1 cellular context compared by ENCODE assay signal in the genomic region with DNA sequence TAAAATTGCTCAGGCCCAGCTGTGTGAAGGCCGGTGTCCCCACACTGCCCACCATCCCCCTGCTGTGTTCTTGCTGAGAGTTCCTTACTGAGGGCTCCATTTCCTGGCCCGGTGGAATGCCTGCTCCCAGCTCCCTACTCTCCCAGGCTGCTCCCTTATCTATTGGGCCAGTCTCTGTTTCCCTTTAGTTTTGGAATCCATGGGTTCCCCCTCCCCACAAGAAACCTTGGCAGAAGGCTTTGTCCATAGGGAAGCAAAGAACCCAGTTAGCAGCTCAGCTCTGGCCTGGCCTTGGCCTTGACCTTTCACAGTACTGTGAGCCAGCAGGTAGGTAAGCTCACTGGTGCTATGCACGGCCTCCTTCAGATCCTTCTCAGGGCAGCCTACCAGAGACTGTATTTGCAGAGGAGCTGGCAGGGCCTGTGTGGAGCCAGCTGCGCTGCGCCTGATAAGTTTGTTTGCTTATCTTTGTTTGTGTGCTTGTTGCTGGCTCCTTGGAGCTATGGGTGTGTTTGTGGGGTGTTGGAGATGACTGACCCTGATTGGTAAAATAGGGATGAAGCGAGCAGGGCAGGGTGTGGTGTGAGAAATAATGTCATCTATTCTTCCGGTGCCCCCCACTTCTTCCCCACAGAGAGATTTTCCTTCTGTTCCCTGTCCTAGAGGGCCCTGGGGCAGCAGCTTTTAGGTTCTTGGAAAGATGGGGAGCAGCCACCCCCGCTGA.
TF ChIP-seq lines count a peak whose summit lies in the region.

No MANE protein-coding gene starts in this region.

TF ChIP-seq in K562, 482 proteins besides CTCF, POLR2A, EP300 and RAD21 (continued from another document and continues in another):
- TF ChIP-seq, protein P1, sequence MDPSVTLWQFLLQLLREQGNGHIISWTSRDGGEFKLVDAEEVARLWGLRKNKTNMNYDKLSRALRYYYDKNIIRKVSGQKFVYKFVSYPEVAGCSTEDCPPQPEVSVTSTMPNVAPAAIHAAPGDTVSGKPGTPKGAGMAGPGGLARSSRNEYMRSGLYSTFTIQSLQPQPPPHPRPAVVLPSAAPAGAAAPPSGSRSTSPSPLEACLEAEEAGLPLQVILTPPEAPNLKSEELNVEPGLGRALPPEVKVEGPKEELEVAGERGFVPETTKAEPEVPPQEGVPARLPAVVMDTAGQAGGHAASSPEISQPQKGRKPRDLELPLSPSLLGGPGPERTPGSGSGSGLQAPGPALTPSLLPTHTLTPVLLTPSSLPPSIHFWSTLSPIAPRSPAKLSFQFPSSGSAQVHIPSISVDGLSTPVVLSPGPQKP (CRISPR knock-in tag; IDR thresholded peaks at IDR 0.05), result no peak
- TF ChIP-seq PTRF (tag; IDR thresholded peaks at IDR 0.05), result no peak
- TF ChIP-seq, protein P2, sequence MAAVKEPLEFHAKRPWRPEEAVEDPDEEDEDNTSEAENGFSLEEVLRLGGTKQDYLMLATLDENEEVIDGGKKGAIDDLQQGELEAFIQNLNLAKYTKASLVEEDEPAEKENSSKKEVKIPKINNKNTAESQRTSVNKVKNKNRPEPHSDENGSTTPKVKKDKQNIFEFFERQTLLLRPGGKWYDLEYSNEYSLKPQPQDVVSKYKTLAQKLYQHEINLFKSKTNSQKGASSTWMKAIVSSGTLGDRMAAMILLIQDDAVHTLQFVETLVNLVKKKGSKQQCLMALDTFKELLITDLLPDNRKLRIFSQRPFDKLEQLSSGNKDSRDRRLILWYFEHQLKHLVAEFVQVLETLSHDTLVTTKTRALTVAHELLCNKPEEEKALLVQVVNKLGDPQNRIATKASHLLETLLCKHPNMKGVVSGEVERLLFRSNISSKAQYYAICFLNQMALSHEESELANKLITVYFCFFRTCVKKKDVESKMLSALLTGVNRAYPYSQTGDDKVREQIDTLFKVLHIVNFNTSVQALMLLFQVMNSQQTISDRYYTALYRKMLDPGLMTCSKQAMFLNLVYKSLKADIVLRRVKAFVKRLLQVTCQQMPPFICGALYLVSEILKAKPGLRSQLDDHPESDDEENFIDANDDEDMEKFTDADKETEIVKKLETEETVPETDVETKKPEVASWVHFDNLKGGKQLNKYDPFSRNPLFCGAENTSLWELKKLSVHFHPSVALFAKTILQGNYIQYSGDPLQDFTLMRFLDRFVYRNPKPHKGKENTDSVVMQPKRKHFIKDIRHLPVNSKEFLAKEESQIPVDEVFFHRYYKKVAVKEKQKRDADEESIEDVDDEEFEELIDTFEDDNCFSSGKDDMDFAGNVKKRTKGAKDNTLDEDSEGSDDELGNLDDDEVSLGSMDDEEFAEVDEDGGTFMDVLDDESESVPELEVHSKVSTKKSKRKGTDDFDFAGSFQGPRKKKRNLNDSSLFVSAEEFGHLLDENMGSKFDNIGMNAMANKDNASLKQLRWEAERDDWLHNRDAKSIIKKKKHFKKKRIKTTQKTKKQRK (IDR thresholded peaks at IDR 0.05; ENCODE audit: borderline replicate concordance, low read depth, low read length), result no peak
- peak; percentile 75 for TF ChIP-seq RFX1 (IDR thresholded peaks at IDR 0.05)
- TF ChIP-seq, protein P3, sequence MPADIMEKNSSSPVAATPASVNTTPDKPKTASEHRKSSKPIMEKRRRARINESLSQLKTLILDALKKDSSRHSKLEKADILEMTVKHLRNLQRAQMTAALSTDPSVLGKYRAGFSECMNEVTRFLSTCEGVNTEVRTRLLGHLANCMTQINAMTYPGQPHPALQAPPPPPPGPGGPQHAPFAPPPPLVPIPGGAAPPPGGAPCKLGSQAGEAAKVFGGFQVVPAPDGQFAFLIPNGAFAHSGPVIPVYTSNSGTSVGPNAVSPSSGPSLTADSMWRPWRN (IDR thresholded peaks at IDR 0.05; ENCODE audit: low read depth), result peak; percentile 78
- TF ChIP-seq ZNF57 (CRISPR knock-in tag; IDR thresholded peaks at IDR 0.05), result no peak
- peak; percentile 73 to 79 for TF ChIP-seq NRF1 (conservative IDR thresholded peaks at IDR 0.05 in 1 of 2, IDR thresholded peaks at IDR 0.05 in 1 of 2)
- TF ChIP-seq TBL1XR1 (IDR thresholded peaks at IDR 0.05; ENCODE audit: low read length in 2 of 2), result peak; percentile 72 to 81
- no peak for TF ChIP-seq SAP30 (IDR thresholded peaks at IDR 0.05; ENCODE audit: borderline replicate concordance, insufficient read depth, low read depth, low read length, poor library complexity, severe bottlenecking)
- TF ChIP-seq FOS (IDR thresholded peaks at IDR 0.05; ENCODE audit: extremely low read depth, insufficient read length), result no peak
- TF ChIP-seq, protein P4, sequence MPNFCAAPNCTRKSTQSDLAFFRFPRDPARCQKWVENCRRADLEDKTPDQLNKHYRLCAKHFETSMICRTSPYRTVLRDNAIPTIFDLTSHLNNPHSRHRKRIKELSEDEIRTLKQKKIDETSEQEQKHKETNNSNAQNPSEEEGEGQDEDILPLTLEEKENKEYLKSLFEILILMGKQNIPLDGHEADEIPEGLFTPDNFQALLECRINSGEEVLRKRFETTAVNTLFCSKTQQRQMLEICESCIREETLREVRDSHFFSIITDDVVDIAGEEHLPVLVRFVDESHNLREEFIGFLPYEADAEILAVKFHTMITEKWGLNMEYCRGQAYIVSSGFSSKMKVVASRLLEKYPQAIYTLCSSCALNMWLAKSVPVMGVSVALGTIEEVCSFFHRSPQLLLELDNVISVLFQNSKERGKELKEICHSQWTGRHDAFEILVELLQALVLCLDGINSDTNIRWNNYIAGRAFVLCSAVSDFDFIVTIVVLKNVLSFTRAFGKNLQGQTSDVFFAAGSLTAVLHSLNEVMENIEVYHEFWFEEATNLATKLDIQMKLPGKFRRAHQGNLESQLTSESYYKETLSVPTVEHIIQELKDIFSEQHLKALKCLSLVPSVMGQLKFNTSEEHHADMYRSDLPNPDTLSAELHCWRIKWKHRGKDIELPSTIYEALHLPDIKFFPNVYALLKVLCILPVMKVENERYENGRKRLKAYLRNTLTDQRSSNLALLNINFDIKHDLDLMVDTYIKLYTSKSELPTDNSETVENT (CRISPR knock-in tag; IDR thresholded peaks at IDR 0.05), result no peak
- TF ChIP-seq FOXA1 (IDR thresholded peaks at IDR 0.05; ENCODE audit: borderline replicate concordance), result no peak
- TF ChIP-seq, protein P5, sequence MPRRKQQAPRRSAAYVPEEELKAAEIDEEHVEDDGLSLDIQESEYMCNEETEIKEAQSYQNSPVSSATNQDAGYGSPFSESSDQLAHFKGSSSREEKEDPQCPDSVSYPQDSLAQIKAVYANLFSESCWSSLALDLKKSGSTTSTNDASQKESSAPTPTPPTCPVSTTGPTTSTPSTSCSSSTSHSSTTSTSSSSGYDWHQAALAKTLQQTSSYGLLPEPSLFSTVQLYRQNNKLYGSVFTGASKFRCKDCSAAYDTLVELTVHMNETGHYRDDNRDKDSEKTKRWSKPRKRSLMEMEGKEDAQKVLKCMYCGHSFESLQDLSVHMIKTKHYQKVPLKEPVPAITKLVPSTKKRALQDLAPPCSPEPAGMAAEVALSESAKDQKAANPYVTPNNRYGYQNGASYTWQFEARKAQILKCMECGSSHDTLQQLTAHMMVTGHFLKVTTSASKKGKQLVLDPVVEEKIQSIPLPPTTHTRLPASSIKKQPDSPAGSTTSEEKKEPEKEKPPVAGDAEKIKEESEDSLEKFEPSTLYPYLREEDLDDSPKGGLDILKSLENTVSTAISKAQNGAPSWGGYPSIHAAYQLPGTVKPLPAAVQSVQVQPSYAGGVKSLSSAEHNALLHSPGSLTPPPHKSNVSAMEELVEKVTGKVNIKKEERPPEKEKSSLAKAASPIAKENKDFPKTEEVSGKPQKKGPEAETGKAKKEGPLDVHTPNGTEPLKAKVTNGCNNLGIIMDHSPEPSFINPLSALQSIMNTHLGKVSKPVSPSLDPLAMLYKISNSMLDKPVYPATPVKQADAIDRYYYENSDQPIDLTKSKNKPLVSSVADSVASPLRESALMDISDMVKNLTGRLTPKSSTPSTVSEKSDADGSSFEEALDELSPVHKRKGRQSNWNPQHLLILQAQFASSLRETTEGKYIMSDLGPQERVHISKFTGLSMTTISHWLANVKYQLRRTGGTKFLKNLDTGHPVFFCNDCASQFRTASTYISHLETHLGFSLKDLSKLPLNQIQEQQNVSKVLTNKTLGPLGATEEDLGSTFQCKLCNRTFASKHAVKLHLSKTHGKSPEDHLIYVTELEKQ (CRISPR knock-in tag; IDR thresholded peaks at IDR 0.05), result no peak
- no peak for TF ChIP-seq YBX1 (IDR thresholded peaks at IDR 0.05)
- peak; percentile 81 to 86; a peak in 3 of 4 replicates for TF ChIP-seq ARNT (IDR thresholded peaks at IDR 0.05)
- TF ChIP-seq, protein P6, sequence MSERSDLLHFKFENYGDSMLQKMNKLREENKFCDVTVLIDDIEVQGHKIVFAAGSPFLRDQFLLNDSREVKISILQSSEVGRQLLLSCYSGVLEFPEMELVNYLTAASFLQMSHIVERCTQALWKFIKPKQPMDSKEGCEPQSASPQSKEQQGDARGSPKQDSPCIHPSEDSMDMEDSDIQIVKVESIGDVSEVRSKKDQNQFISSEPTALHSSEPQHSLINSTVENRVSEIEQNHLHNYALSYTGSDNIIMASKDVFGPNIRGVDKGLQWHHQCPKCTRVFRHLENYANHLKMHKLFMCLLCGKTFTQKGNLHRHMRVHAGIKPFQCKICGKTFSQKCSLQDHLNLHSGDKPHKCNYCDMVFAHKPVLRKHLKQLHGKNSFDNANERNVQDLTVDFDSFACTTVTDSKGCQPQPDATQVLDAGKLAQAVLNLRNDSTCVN (CRISPR knock-in tag; IDR thresholded peaks at IDR 0.05), result no peak
- no peak for TF ChIP-seq NR2C2 (CRISPR knock-in tag; IDR thresholded peaks at IDR 0.05)
- TF ChIP-seq NR2C2 (tag; IDR thresholded peaks at IDR 0.05), result peak; percentile 75
- TF ChIP-seq, protein P7, sequence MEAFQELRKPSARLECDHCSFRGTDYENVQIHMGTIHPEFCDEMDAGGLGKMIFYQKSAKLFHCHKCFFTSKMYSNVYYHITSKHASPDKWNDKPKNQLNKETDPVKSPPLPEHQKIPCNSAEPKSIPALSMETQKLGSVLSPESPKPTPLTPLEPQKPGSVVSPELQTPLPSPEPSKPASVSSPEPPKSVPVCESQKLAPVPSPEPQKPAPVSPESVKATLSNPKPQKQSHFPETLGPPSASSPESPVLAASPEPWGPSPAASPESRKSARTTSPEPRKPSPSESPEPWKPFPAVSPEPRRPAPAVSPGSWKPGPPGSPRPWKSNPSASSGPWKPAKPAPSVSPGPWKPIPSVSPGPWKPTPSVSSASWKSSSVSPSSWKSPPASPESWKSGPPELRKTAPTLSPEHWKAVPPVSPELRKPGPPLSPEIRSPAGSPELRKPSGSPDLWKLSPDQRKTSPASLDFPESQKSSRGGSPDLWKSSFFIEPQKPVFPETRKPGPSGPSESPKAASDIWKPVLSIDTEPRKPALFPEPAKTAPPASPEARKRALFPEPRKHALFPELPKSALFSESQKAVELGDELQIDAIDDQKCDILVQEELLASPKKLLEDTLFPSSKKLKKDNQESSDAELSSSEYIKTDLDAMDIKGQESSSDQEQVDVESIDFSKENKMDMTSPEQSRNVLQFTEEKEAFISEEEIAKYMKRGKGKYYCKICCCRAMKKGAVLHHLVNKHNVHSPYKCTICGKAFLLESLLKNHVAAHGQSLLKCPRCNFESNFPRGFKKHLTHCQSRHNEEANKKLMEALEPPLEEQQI (IDR thresholded peaks at IDR 0.05), result peak; percentile 56; the same call in 1 of the 2 replicates
- no peak for TF ChIP-seq RAD51 (IDR thresholded peaks at IDR 0.05; ENCODE audit: borderline replicate concordance, low read depth)
- TF ChIP-seq ZNF140 (CRISPR knock-in tag; IDR thresholded peaks at IDR 0.05), result no peak
- TF ChIP-seq POLR2B (IDR thresholded peaks at IDR 0.05; ENCODE audit: low read depth, partially characterized antibody), result no peak
- peak; percentile 91 for TF ChIP-seq ZNF589 (CRISPR knock-in tag; IDR thresholded peaks at IDR 0.05; ENCODE audit: low read depth)
- no peak for TF ChIP-seq SIRT6 (IDR thresholded peaks at IDR 0.05; ENCODE audit: low read depth, low read length)
- peak; percentile 40; the same call in 1 of the 2 replicates for TF ChIP-seq ELF1 (tag; IDR thresholded peaks at IDR 0.05)
- peak; percentile 87 for TF ChIP-seq NBN (IDR thresholded peaks at IDR 0.05; ENCODE audit: low read depth)
- TF ChIP-seq, protein P8, sequence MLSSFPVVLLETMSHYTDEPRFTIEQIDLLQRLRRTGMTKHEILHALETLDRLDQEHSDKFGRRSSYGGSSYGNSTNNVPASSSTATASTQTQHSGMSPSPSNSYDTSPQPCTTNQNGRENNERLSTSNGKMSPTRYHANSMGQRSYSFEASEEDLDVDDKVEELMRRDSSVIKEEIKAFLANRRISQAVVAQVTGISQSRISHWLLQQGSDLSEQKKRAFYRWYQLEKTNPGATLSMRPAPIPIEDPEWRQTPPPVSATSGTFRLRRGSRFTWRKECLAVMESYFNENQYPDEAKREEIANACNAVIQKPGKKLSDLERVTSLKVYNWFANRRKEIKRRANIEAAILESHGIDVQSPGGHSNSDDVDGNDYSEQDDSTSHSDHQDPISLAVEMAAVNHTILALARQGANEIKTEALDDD (IDR thresholded peaks at IDR 0.05), result peak; percentile 76
- no peak for TF ChIP-seq BRCA1 (IDR thresholded peaks at IDR 0.05)
- TF ChIP-seq BRCA1 (CRISPR knock-in tag; IDR thresholded peaks at IDR 0.05), result no peak
- TF ChIP-seq, protein P9, sequence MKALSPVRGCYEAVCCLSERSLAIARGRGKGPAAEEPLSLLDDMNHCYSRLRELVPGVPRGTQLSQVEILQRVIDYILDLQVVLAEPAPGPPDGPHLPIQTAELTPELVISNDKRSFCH (CRISPR knock-in tag; IDR thresholded peaks at IDR 0.05), result no peak
- TF ChIP-seq, protein P9 (tag; IDR thresholded peaks at IDR 0.05), result peak; percentile 94
- no peak for TF ChIP-seq ZNF785 (CRISPR knock-in tag; IDR thresholded peaks at IDR 0.05)
- TF ChIP-seq KLF10 (CRISPR knock-in tag; IDR thresholded peaks at IDR 0.05), result no peak
- no peak for TF ChIP-seq ARID2 (IDR thresholded peaks at IDR 0.05)
- TF ChIP-seq PYGO2 (tag; IDR thresholded peaks at IDR 0.05), result 0 out of 2 replicates have a peak, but pooled peaks have one; percentile 43
- no peak for TF ChIP-seq MEF2A (IDR thresholded peaks at IDR 0.05; ENCODE audit: control insufficient read depth, low read depth, low read length)
- no peak for TF ChIP-seq NCOA4 (IDR thresholded peaks at IDR 0.05; ENCODE audit: partially characterized antibody)
- TF ChIP-seq CHD2 (IDR thresholded peaks at IDR 0.05; ENCODE audit: low read depth, low read length), result peak; percentile 43; the same call in 1 of the 2 replicates
- no peak for TF ChIP-seq ZNF764 (CRISPR knock-in tag; IDR thresholded peaks at IDR 0.05; ENCODE audit: low read depth)
- no peak for TF ChIP-seq MAFK (IDR thresholded peaks at IDR 0.05; ENCODE audit: low read length)
- TF ChIP-seq BMI1 (IDR thresholded peaks at IDR 0.05; ENCODE audit: low read length), result no peak
- no peak for TF ChIP-seq ATF1 (CRISPR knock-in tag; IDR thresholded peaks at IDR 0.05)
- TF ChIP-seq ATF1 (tag; IDR thresholded peaks at IDR 0.05), result peak; percentile 75
- peak; percentile 54; the same call in 1 of the 2 replicates for TF ChIP-seq ZKSCAN1 (IDR thresholded peaks at IDR 0.05; ENCODE audit: low read depth, low read length)
- peak; percentile 63; the same call in 1 of the 2 replicates for TF ChIP-seq FOXP1 (CRISPR knock-in tag; IDR thresholded peaks at IDR 0.05)
- no peak for TF ChIP-seq RUNX1 (IDR thresholded peaks at IDR 0.05; ENCODE audit: low read depth)
- 0 out of 2 replicates have a peak, but pooled peaks have one; percentile 32 for TF ChIP-seq L3MBTL2 (IDR thresholded peaks at IDR 0.05)
- TF ChIP-seq EHMT2 (IDR thresholded peaks at IDR 0.05), result no peak
- TF ChIP-seq SNRNP70 (optimal IDR thresholded peaks at IDR 0.05; ENCODE audit: low read depth, low read length), result no peak
- peak; percentile 79 to 96; a peak in 3 of 4 replicates for TF ChIP-seq RCOR1 (IDR thresholded peaks at IDR 0.05; ENCODE audit: borderline replicate concordance in 1 of 2, low read depth in 2 of 2, low read length in 2 of 2)
- no peak for TF ChIP-seq ZNF124 (CRISPR knock-in tag; IDR thresholded peaks at IDR 0.05)
- no peak for TF ChIP-seq FIP1L1 (IDR thresholded peaks at IDR 0.05; ENCODE audit: low read depth, low read length, poor library complexity, severe bottlenecking)
- no peak for TF ChIP-seq ZNF75A (CRISPR knock-in tag; IDR thresholded peaks at IDR 0.05)
